8 cellular contexts compared by ENCODE assay signal in genomic region chr19:30233375-30233774, GRCh38.
"Had no signal": no experiment of that assay in that cellular context is flagged by ENCODE, and none has a peak within 500 bp of the region (broad histone marks: within the 10 kb centered on the region; RNA-seq: fewer than 3 reads in every experiment).

No MANE protein-coding gene starts in this region.

- FAIRE-seq: G401.6, GM12878, GM12891, GM12892, GM18507, GM19239 had no signal

- H3K4me3 ChIP-seq: GM12878 had no signal

- ATAC-seq: GM12878 had no signal

- DNase-seq: GDM1, GF-D8 had no signal
